Comparison of ENCODE assay signal across 20 cellular contexts in genomic region chr19:19269952-19270694, GRCh38. TPM values are rescaled to one million over a fixed set of nuclear protein-coding genes. Genes with fewer than 3 reads are reported as not detected.
"Had no signal": no experiment of that assay in that cellular context is flagged by ENCODE, and none has a peak within 500 bp of the region (broad histone marks: within the 10 kb centered on the region; RNA-seq: fewer than 3 reads in every experiment).

No MANE protein-coding gene starts in this region.

- H3K36me3 ChIP-seq: lower lobe of right lung, right atrium auricular region, transverse colon had no signal

- H3K27me3 ChIP-seq: right atrium auricular region had no signal

- H3K9me3 Mint-ChIP-seq: activated naive CD4-positive, alpha-beta T cell treated with anti-CD3 and anti-CD28 coated beads for 36 hours; immature natural killer cell; stimulated activated effector memory CD8-positive, alpha-beta T cell treated with anti-CD3 and anti-CD28 coated beads, Interleukin-12 subunit alpha, Interleukin-12 subunit beta, amount 100 ng/mL, for 72 hours had no signal

- H3K9me3 ChIP-seq: body of pancreas, lower lobe of right lung, right atrium auricular region, transverse colon had no signal

- H3K27ac Mint-ChIP-seq: activated naive CD4-positive, alpha-beta T cell treated with anti-CD3 and anti-CD28 coated beads for 36 hours; immature natural killer cell; stimulated activated effector memory CD8-positive, alpha-beta T cell treated with anti-CD3 and anti-CD28 coated beads, Interleukin-12 subunit alpha, Interleukin-12 subunit beta, amount 100 ng/mL, for 72 hours had no signal

- H3K27ac ChIP-seq: body of pancreas, epithelial cell of prostate, lower lobe of right lung, right atrium auricular region, transverse colon, VCaP had no signal

- DNase-seq: activated CD4-positive, alpha-beta T cell treated with anti-CD3 and anti-CD28 coated beads for 4 hours; activated naive CD4-positive, alpha-beta T cell treated with anti-CD3 and anti-CD28 coated beads for 36 hours; body of pancreas; central memory CD4-positive, alpha-beta T cell; cortex of kidney; effector CD8-positive, alpha-beta T cell; hypothalamus; immature natural killer cell; left cardiac atrium; lower lobe of right lung; naive B cell; T1000; transverse colon had no signal

- H3K4me3 ChIP-seq: body of pancreas, lower lobe of right lung, right atrium auricular region, smooth muscle cell, transverse colon had no signal

- H3K4me2 ChIP-seq: smooth muscle cell had no signal

- ATAC-seq: body of pancreas; left cardiac atrium; lower lobe of right lung; stimulated activated effector memory CD8-positive, alpha-beta T cell treated with anti-CD3 and anti-CD28 coated beads, Interleukin-12 subunit alpha, Interleukin-12 subunit beta, amount 100 ng/mL, for 72 hours had no signal

- H3K4me3 Mint-ChIP-seq: activated naive CD4-positive, alpha-beta T cell treated with anti-CD3 and anti-CD28 coated beads for 36 hours; immature natural killer cell; naive B cell; stimulated activated effector memory CD8-positive, alpha-beta T cell treated with anti-CD3 and anti-CD28 coated beads, Interleukin-12 subunit alpha, Interleukin-12 subunit beta, amount 100 ng/mL, for 72 hours had no signal

RNA-seq across cellular contexts. Expression of gene TM6SF2, which starts 3.0 kb away (rescaled TPM):
- total RNA-seq: activated naive CD4-positive, alpha-beta T cell treated with anti-CD3 and anti-CD28 coated beads for 36 hours; body of pancreas had no signal
- polyA plus RNA-seq: immature natural killer cell had no signal

RNA-seq across cellular contexts. Expression of gene NCAN, which starts 58.4 kb away (rescaled TPM):
- total RNA-seq: activated naive CD4-positive, alpha-beta T cell treated with anti-CD3 and anti-CD28 coated beads for 36 hours; body of pancreas; left cardiac atrium; lower lobe of right lung; posterior vena cava; right atrium auricular region; smooth muscle cell; subcutaneous adipose tissue had no signal
- polyA plus RNA-seq: immature natural killer cell, smooth muscle cell had no signal
